Comparison of ENCODE assay signal across 1 cellular context in the genomic region with DNA sequence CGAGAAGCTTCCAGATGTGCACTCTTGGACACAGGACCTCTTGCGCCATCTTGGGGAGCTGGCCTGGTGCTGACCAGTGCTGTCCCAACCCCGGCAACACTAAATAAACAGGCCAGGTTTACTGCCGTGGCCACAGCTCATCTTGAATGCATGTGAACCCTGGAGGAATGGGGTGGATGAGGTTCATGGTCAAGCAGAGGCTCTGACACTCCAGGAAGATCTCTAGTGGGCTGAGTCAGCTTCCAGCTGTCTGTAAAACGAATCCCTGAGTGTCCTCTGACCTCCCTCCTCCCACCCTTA.
TF ChIP-seq lines count a peak whose summit lies in the region.

No MANE protein-coding gene starts in this region.

TF ChIP-seq in K562, 482 proteins besides CTCF, POLR2A, EP300 and RAD21:
- TF ChIP-seq, protein P1, sequence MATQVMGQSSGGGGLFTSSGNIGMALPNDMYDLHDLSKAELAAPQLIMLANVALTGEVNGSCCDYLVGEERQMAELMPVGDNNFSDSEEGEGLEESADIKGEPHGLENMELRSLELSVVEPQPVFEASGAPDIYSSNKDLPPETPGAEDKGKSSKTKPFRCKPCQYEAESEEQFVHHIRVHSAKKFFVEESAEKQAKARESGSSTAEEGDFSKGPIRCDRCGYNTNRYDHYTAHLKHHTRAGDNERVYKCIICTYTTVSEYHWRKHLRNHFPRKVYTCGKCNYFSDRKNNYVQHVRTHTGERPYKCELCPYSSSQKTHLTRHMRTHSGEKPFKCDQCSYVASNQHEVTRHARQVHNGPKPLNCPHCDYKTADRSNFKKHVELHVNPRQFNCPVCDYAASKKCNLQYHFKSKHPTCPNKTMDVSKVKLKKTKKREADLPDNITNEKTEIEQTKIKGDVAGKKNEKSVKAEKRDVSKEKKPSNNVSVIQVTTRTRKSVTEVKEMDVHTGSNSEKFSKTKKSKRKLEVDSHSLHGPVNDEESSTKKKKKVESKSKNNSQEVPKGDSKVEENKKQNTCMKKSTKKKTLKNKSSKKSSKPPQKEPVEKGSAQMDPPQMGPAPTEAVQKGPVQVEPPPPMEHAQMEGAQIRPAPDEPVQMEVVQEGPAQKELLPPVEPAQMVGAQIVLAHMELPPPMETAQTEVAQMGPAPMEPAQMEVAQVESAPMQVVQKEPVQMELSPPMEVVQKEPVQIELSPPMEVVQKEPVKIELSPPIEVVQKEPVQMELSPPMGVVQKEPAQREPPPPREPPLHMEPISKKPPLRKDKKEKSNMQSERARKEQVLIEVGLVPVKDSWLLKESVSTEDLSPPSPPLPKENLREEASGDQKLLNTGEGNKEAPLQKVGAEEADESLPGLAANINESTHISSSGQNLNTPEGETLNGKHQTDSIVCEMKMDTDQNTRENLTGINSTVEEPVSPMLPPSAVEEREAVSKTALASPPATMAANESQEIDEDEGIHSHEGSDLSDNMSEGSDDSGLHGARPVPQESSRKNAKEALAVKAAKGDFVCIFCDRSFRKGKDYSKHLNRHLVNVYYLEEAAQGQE (CRISPR knock-in tag; IDR thresholded peaks at IDR 0.05; ENCODE audit: low read depth), result 0 out of 2 replicates have a peak, but pooled peaks have one; percentile 22
- TF ChIP-seq CEBPG (CRISPR knock-in tag; IDR thresholded peaks at IDR 0.05) (peak; percentile 76), CEBPG (tag; conservative IDR thresholded peaks at IDR 0.05 in 1 of 2, IDR thresholded peaks at IDR 0.05 in 1 of 2) (peak in 1 of 2 experiments; percentile 37; a peak in 1 of 4 replicates), KAT2B (IDR thresholded peaks at IDR 0.05; ENCODE audit: low read depth, low read length) (no peak), CEBPB (tag; IDR thresholded peaks at IDR 0.05) (peak; percentile 76), FOXA3 (CRISPR knock-in tag; conservative IDR thresholded peaks at IDR 0.05 in 1 of 2, IDR thresholded peaks at IDR 0.05 in 1 of 2) (0 out of 4 replicates have a peak, but pooled peaks of 1 of the 2 experiments have one; percentile 48)
- TF ChIP-seq, protein P2, sequence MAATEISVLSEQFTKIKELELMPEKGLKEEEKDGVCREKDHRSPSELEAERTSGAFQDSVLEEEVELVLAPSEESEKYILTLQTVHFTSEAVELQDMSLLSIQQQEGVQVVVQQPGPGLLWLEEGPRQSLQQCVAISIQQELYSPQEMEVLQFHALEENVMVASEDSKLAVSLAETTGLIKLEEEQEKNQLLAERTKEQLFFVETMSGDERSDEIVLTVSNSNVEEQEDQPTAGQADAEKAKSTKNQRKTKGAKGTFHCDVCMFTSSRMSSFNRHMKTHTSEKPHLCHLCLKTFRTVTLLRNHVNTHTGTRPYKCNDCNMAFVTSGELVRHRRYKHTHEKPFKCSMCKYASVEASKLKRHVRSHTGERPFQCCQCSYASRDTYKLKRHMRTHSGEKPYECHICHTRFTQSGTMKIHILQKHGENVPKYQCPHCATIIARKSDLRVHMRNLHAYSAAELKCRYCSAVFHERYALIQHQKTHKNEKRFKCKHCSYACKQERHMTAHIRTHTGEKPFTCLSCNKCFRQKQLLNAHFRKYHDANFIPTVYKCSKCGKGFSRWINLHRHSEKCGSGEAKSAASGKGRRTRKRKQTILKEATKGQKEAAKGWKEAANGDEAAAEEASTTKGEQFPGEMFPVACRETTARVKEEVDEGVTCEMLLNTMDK (IDR thresholded peaks at IDR 0.05; ENCODE audit: borderline replicate concordance, insufficient read depth, low read depth, low read length, poor library complexity, severe bottlenecking), result peak; percentile 34
TF ChIP-seq in K562: peak in this region for 5.
